8 cellular contexts compared by ENCODE assay signal in genomic region chr19:13843104-13843921, GRCh38. TPM values are rescaled to one million over a fixed set of nuclear protein-coding genes. Genes with fewer than 3 reads are reported as not detected.
A peak's percentile ranks its signal among the peaks of the same experiment; 100 is the strongest.
DNase-seq lines count a peak whose midpoint lies in the region; ATAC-seq and TF ChIP-seq lines count a peak whose summit lies in the region.

No MANE protein-coding gene starts in this region.

- TF ChIP-seq CTCF in coronary artery (IDR thresholded peaks at IDR 0.05) (no peak), lung (IDR thresholded peaks at IDR 0.05; ENCODE audit: control extremely low read depth, extremely low read depth) (no peak), upper lobe of right lung (IDR thresholded peaks at IDR 0.05) (no peak)

- H3K27me3 ChIP-seq in lung (ENCODE audit: control insufficient read depth, insufficient read depth) (no peaks in the 10 kb centered on the region), upper lobe of right lung (no peaks in the 10 kb centered on the region)

- intact Hi-C loops in upper lobe of right lung (cut with DNase I) = no loop called here

- H3K4me3 ChIP-seq in coronary artery (peak overlapping the region; percentile 99), lung (peak overlapping the region; percentile 35), upper lobe of right lung (peak overlapping the region; percentile 85)

- H3K36me3 ChIP-seq in lung (ENCODE audit: control insufficient read depth in 2 of 2, insufficient read depth in 2 of 2, low read length in 2 of 2) (peaks cover 0 to 2% of the 10 kb centered on the region in 2 donors), upper lobe of right lung (peaks cover 2% of the 10 kb centered on the region)

- peak; percentile 82 for DNase-seq in ELR (ENCODE audit: low read depth)
- peak; percentile 46 for DNase-seq in NCI-H510A treated with DMSO at 0.1 percent for 48 hours (lab: John Stamatoyannopoulos, UW)
- DNase-seq in coronary artery (ENCODE audit: low spot score) = no peak
- peak; percentile 42 for DNase-seq in lung (ENCODE audit: low spot score)
- DNase-seq in upper lobe of right lung = peak; percentile 77
- DNase-seq in NCI-H1436 (lab: John Stamatoyannopoulos, UW) = no peak

- H3K4me1 ChIP-seq in lung (ENCODE audit: control insufficient read depth in 2 of 2, insufficient read depth in 2 of 2, low read length in 2 of 2) (peaks cover 0 to 17% of the 10 kb centered on the region in 2 donors), upper lobe of right lung (peaks cover 51% of the 10 kb centered on the region)

- no peaks in the 10 kb centered on the region for H3K9me3 ChIP-seq in lung (ENCODE audit: control insufficient read depth in 2 of 2, insufficient read depth in 1 of 2, low read length in 1 of 2)
- no peaks in the 10 kb centered on the region for H3K9me3 ChIP-seq in upper lobe of right lung

- ATAC-seq in lung (ENCODE audit: insufficient read depth, low FRiP score) (no peak), upper lobe of right lung (no peak), HG03469 (IDR thresholded peaks at IDR 0.05; ENCODE audit: unreplicated experiment) (no peak), GM21423 (IDR thresholded peaks at IDR 0.05; ENCODE audit: unreplicated experiment) (no peak)

- WGBS in lung, 2 donors = 15 to 16% methylated on average over 24 of the region's 24 CpGs

- H3K27ac ChIP-seq in coronary artery = peak overlapping the region; percentile 100
- H3K27ac ChIP-seq in lung (ENCODE audit: low read depth in 1 of 2, low read length in 1 of 2) = peak overlapping the region; percentile 93 to 94
- H3K27ac ChIP-seq in upper lobe of right lung = peak overlapping the region; percentile 100

RNA-seq across cellular contexts. Expression of gene NANOS3, which starts 33.6 kb away (rescaled TPM):
- total RNA-seq in lung (1 to 10 TPM in 1 of 2 donors, not detected in 1; 1.5 TPM), upper lobe of right lung (not detected)
- polyA plus RNA-seq in lung = under 1 TPM; 0.81 to 0.82 TPM

RNA-seq across cellular contexts. Expression of gene ZSWIM4, which starts 48.1 kb away (rescaled TPM):
- total RNA-seq in lung (10 to 100 TPM in 1 of 2 donors, 1 to 10 TPM in 1; 7.6 to 10.5 TPM), upper lobe of right lung (10.6 TPM)
- 10 to 100 TPM in 1 of 2 donors, 1 to 10 TPM in 1; 3.7 to 10.0 TPM for polyA plus RNA-seq in lung

Comparison
In these comparisons a context has a peak if more than half of its experiments do, and no peak if none do; other contexts are left out.
1. DNase-seq: peak in ELR (single experiment), NCI-H510A treated with DMSO at 0.1 percent for 48 hours (single experiment), lung (single experiment) and upper lobe of right lung (single experiment); none in coronary artery (single experiment) and NCI-H1436 (single experiment).
2. H3K4me3 ChIP-seq: peak in every context shown above with its lines; median percentile 99 in coronary artery; 85 in upper lobe of right lung; 35 in lung.
3. Peak in every context shown above with its lines, with median percentiles within 50 percentile points of each other: H3K27ac ChIP-seq.